ENCODE assay signal across 1 cellular context in genomic region chr16:4987580-4988374, GRCh38.
A peak's percentile ranks its signal among the peaks of the same experiment; 100 is the strongest.
TF ChIP-seq lines count a peak whose summit lies in the region.

No MANE protein-coding gene starts in this region.

TF ChIP-seq in HepG2, 621 proteins besides CTCF, POLR2A, EP300 and RAD21 (continues in another document):
- TF ChIP-seq ZNF460 (CRISPR knock-in tag; IDR thresholded peaks at IDR 0.05; ENCODE audit: borderline replicate concordance) (no peak), ARNT2 (CRISPR knock-in tag; IDR thresholded peaks at IDR 0.05; ENCODE audit: low read depth) (0 out of 2 replicates have a peak, but pooled peaks have one; percentile 40), MYC (CRISPR knock-in tag; IDR thresholded peaks at IDR 0.05; ENCODE audit: borderline replicate concordance) (peak; percentile 22), ZNF790 (CRISPR knock-in tag; IDR thresholded peaks at IDR 0.05; ENCODE audit: borderline replicate concordance) (no peak), EED (CRISPR knock-in tag; IDR thresholded peaks at IDR 0.05) (0 out of 2 replicates have a peak, but pooled peaks have one; percentile 20), MYPOP (CRISPR knock-in tag; IDR thresholded peaks at IDR 0.05) (no peak), BRD4 (CRISPR knock-in tag; IDR thresholded peaks at IDR 0.05) (no peak), ZNF18 (CRISPR knock-in tag; IDR thresholded peaks at IDR 0.05; ENCODE audit: insufficient replicate concordance) (peak; percentile 45), HDAC1 (CRISPR knock-in tag; IDR thresholded peaks at IDR 0.05) (peak; percentile 39; the same call in 1 of the 2 replicates), BATF2 (CRISPR knock-in tag; IDR thresholded peaks at IDR 0.05) (0 out of 2 replicates have a peak, but pooled peaks have one; percentile 31), NR2F2 (IDR thresholded peaks at IDR 0.05; ENCODE audit: borderline replicate concordance, low read depth) (no peak), NFYC (CRISPR knock-in tag; IDR thresholded peaks at IDR 0.05) (no peak), FOSL1 (CRISPR knock-in tag; IDR thresholded peaks at IDR 0.05; ENCODE audit: borderline replicate concordance) (no peak), ZNF362 (CRISPR knock-in tag; IDR thresholded peaks at IDR 0.05; ENCODE audit: borderline replicate concordance) (no peak), ATF4 (CRISPR knock-in tag; IDR thresholded peaks at IDR 0.05) (no peak), ZNF30 (CRISPR knock-in tag; IDR thresholded peaks at IDR 0.05) (no peak), ZBTB26 (CRISPR knock-in tag; IDR thresholded peaks at IDR 0.05; ENCODE audit: borderline replicate concordance) (no peak), MAZ (IDR thresholded peaks at IDR 0.05; ENCODE audit: borderline replicate concordance, low read depth, low read length) (no peak), MAZ (CRISPR knock-in tag; IDR thresholded peaks at IDR 0.05; ENCODE audit: low read depth) (0 out of 2 replicates have a peak, but pooled peaks have one; percentile 58), E2F2 (CRISPR knock-in tag; IDR thresholded peaks at IDR 0.05; ENCODE audit: borderline replicate concordance) (no peak), NONO (IDR thresholded peaks at IDR 0.05) (no peak), NONO (CRISPR knock-in tag; conservative IDR thresholded peaks at IDR 0.05) (no peak; the same call in 1 of the 2 replicates), TEAD3 (CRISPR knock-in tag; optimal IDR thresholded peaks at IDR 0.05; ENCODE audit: borderline replicate concordance) (peak; percentile 9), ZNF605 (CRISPR knock-in tag; IDR thresholded peaks at IDR 0.05) (no peak), GPN1 (CRISPR knock-in tag; IDR thresholded peaks at IDR 0.05; ENCODE audit: borderline replicate concordance) (no peak), ZNF891 (CRISPR knock-in tag; IDR thresholded peaks at IDR 0.05) (peak; percentile 60; the same call in 1 of the 2 replicates), ZNF34 (CRISPR knock-in tag; IDR thresholded peaks at IDR 0.05; ENCODE audit: borderline replicate concordance) (no peak), ZSCAN31 (CRISPR knock-in tag; IDR thresholded peaks at IDR 0.05; ENCODE audit: low read depth) (0 out of 2 replicates have a peak, but pooled peaks have one; percentile 16), KLF11 (CRISPR knock-in tag; IDR thresholded peaks at IDR 0.05) (no peak), KLF16 (CRISPR knock-in tag; IDR thresholded peaks at IDR 0.05) (no peak), BORCS8-MEF2B (CRISPR knock-in tag; IDR thresholded peaks at IDR 0.05) (peak; percentile 50; the same call in 1 of the 2 replicates), ATAD3A (CRISPR knock-in tag; IDR thresholded peaks at IDR 0.05) (no peak), ZSCAN20 (CRISPR knock-in tag; IDR thresholded peaks at IDR 0.05; ENCODE audit: borderline replicate concordance) (no peak), ZNF441 (CRISPR knock-in tag; IDR thresholded peaks at IDR 0.05; ENCODE audit: borderline replicate concordance) (no peak), ZBTB37 (CRISPR knock-in tag; IDR thresholded peaks at IDR 0.05) (no peak), CCDC6 (CRISPR knock-in tag; IDR thresholded peaks at IDR 0.05) (peak; percentile 39; the same call in 1 of the 2 replicates), YEATS2 (CRISPR knock-in tag; IDR thresholded peaks at IDR 0.05; ENCODE audit: borderline replicate concordance) (no peak), KDM2A (CRISPR knock-in tag; IDR thresholded peaks at IDR 0.05; ENCODE audit: borderline replicate concordance, low read depth) (0 out of 2 replicates have a peak, but pooled peaks have one; percentile 30), ZNF326 (CRISPR knock-in tag; IDR thresholded peaks at IDR 0.05; ENCODE audit: borderline replicate concordance) (no peak), BCL6 (CRISPR knock-in tag; IDR thresholded peaks at IDR 0.05) (no peak), RBFOX2 (IDR thresholded peaks at IDR 0.05; ENCODE audit: low read depth, low read length) (no peak), CSRNP1 (CRISPR knock-in tag; IDR thresholded peaks at IDR 0.05) (peak; percentile 46; the same call in 1 of the 2 replicates), ARNT (IDR thresholded peaks at IDR 0.05) (no peak), ZNF329 (CRISPR knock-in tag; IDR thresholded peaks at IDR 0.05; ENCODE audit: low read depth) (0 out of 2 replicates have a peak, but pooled peaks have one; percentile 25), DR1 (CRISPR knock-in tag; IDR thresholded peaks at IDR 0.05) (no peak), ZNF776 (CRISPR knock-in tag; IDR thresholded peaks at IDR 0.05) (no peak), HNRNPUL1 (IDR thresholded peaks at IDR 0.05; ENCODE audit: low read depth, low read length) (no peak), ZNF564 (CRISPR knock-in tag; IDR thresholded peaks at IDR 0.05) (no peak; the same call in 1 of the 2 replicates), ZBTB44 (CRISPR knock-in tag; IDR thresholded peaks at IDR 0.05) (no peak), ZNF775 (CRISPR knock-in tag; IDR thresholded peaks at IDR 0.05; ENCODE audit: borderline replicate concordance) (no peak), SALL1 (CRISPR knock-in tag; IDR thresholded peaks at IDR 0.05) (peak; percentile 43; the same call in 1 of the 2 replicates), SP4 (CRISPR knock-in tag; IDR thresholded peaks at IDR 0.05) (no peak), PATZ1 (CRISPR knock-in tag; IDR thresholded peaks at IDR 0.05) (peak; percentile 10; the same call in 1 of the 2 replicates), TCF12 (IDR thresholded peaks at IDR 0.05) (no peak), TCF12 (CRISPR knock-in tag; IDR thresholded peaks at IDR 0.05) (0 out of 2 replicates have a peak, but pooled peaks have one; percentile 20), SOX6 (IDR thresholded peaks at IDR 0.05) (no peak), SOX6 (CRISPR knock-in tag; IDR thresholded peaks at IDR 0.05) (0 out of 2 replicates have a peak, but pooled peaks have one; percentile 3), ZNF777 (CRISPR knock-in tag; IDR thresholded peaks at IDR 0.05) (peak; percentile 15; the same call in 1 of the 2 replicates)
